In the genomic region with DNA sequence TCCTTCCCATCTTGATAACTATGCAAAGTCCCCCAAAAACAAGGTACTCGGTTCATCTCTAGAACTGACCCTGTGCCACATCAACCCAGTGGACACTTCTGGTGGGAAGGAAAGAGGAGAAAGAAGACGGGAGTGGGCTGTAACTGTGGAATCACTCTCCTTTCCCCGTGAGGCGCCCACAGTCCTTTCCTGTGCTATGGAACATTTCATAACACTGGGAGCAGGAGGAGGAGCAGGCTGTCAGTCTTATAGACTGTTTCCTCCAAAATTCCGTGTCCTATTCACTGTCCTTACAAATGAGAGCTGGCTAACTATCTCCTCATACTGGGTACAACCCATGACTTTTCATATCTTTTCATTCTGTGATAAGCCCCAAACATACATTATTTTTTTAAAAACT, we compare ENCODE assay signal across 18 cellular contexts. TPM values are rescaled to one million over a fixed set of nuclear protein-coding genes. Genes with fewer than 3 reads are reported as not detected.
DNase-seq lines count a peak whose midpoint lies in the region; ATAC-seq and TF ChIP-seq lines count a peak whose summit lies in the region.
"Had no signal": no experiment of that assay in that cellular context is flagged by ENCODE, and none has a peak within 500 bp of the region (broad histone marks: within the 10 kb centered on the region; RNA-seq: fewer than 3 reads in every experiment).

No MANE protein-coding gene starts in this region.

- WGBS in suprapubic skin: 85% methylated on average over 5 of the region's 5 CpGs

- TF ChIP-seq POLR2A in suprapubic skin (IDR thresholded peaks at IDR 0.05): no peak

- peaks cover 4% of the 10 kb centered on the region for H3K36me3 Mint-ChIP-seq in Calu3 (ENCODE audit: insufficient read depth, unreplicated experiment)
- peaks cover 13% of the 10 kb centered on the region for H3K36me3 Mint-ChIP-seq in neural progenitor cell
- H3K36me3 Mint-ChIP-seq: activated naive CD8-positive, alpha-beta T cell; natural killer cell had no signal

- no peak overlapping the region for H3K4me3 ChIP-seq in adipocyte (ENCODE audit: low read length)
- no peak overlapping the region for H3K4me3 ChIP-seq in fibroblast of pulmonary artery (replicated peaks; ENCODE audit: low read depth, low read length)
- no peak overlapping the region for H3K4me3 ChIP-seq in neural progenitor cell
- H3K4me3 ChIP-seq in suprapubic skin: no peak overlapping the region

- no TSS peak for BruUV-seq in Calu3 (replicated peaks; lab: Mats Ljungman, UMichigan)

- no peak for TF ChIP-seq EP300 in suprapubic skin (IDR thresholded peaks at IDR 0.05)

- H2AFZ ChIP-seq in neural progenitor cell (replicated peaks): no peak overlapping the region

- DNase-seq in Calu3 (no peak), adipocyte (ENCODE audit: low read depth) (peak; percentile 42), fibroblast of pulmonary artery (ENCODE audit: low read depth) (peak; percentile 29), neural progenitor cell (ENCODE audit: low spot score) (no peak), suprapubic skin (ENCODE audit: low spot score in 2 of 2) (no peak), cerebellar cortex (ENCODE audit: low spot score) (no peak), NCI-H1436 treated with DMSO at 0.1 percent for 48 hours (lab: John Stamatoyannopoulos, UW) (no peak)
- DNase-seq: activated CD4-positive, alpha-beta T cell treated with anti-CD3 and anti-CD28 coated beads for 4 hours; COR-L47; foreskin melanocyte; H9; natural killer cell; NCI-H1930; NCI-H510A; stimulated activated naive CD8-positive, alpha-beta T cell treated with anti-CD3 and anti-CD28 coated beads, Interleukin-15, amount 100 ng/mL, for 72 hours had no signal

- peaks cover 4% of the 10 kb centered on the region for H3K27me3 ChIP-seq in adipocyte (replicated peaks; ENCODE audit: control insufficient read depth, insufficient read depth, low read length)
- no peaks in the 10 kb centered on the region for H3K27me3 ChIP-seq in neural progenitor cell
- no peaks in the 10 kb centered on the region for H3K27me3 ChIP-seq in suprapubic skin

- no peak overlapping the region for H3K27ac ChIP-seq in neural progenitor cell
- no peak overlapping the region for H3K27ac ChIP-seq in suprapubic skin

- H3F3A ChIP-seq in neural progenitor cell (ENCODE audit: low read depth): peaks cover 19% of the 10 kb centered on the region

- CTCF ChIA-PET in Calu3 (lab: Charles Lee): interaction anchor here (0.6 to 0.8 kb wide), 3 partner anchors 12 to 22 kb away, joined by 3 to 5 read pairs (median 3); no protein-coding TSS in a partner anchor

- H3K9me3 Mint-ChIP-seq in Calu3 (ENCODE audit: low read depth, unreplicated experiment) (no peaks in the 10 kb centered on the region), neural progenitor cell (no peaks in the 10 kb centered on the region)
- H3K9me3 Mint-ChIP-seq: H9; natural killer cell; stimulated activated naive CD8-positive, alpha-beta T cell treated with anti-CD3 and anti-CD28 coated beads, Interleukin-15, amount 100 ng/mL, for 72 hours had no signal

- H3K4me1 Mint-ChIP-seq in Calu3 (ENCODE audit: low read depth, unreplicated experiment) (peaks cover 73% of the 10 kb centered on the region), neural progenitor cell (peaks cover 41% of the 10 kb centered on the region)
- H3K4me1 Mint-ChIP-seq: natural killer cell had no signal

- H3K79me2 ChIP-seq in neural progenitor cell (ENCODE audit: low read depth): no peaks in the 10 kb centered on the region

- H3K4me3 Mint-ChIP-seq in Calu3 (ENCODE audit: low read depth, unreplicated experiment): no peak overlapping the region
- H3K4me3 Mint-ChIP-seq in neural progenitor cell: peak overlapping the region; percentile 6
- H3K4me3 Mint-ChIP-seq: activated naive CD8-positive, alpha-beta T cell; H9; natural killer cell; stimulated activated naive CD8-positive, alpha-beta T cell treated with anti-CD3 and anti-CD28 coated beads, Interleukin-15, amount 100 ng/mL, for 72 hours had no signal

- no peak for ATAC-seq in GM19351 (IDR thresholded peaks at IDR 0.05; ENCODE audit: unreplicated experiment)
- ATAC-seq: natural killer cell; stimulated activated naive CD8-positive, alpha-beta T cell treated with anti-CD3 and anti-CD28 coated beads, Interleukin-15, amount 100 ng/mL, for 72 hours had no signal

- intact Hi-C loops in Calu3 (cut with micrococcal nuclease; ENCODE audit: unreplicated experiment): no loop called here

- H3K9ac ChIP-seq in adipocyte (ENCODE audit: low read length): no peak overlapping the region
- no peak overlapping the region for H3K9ac ChIP-seq in neural progenitor cell

- no peaks in the 10 kb centered on the region for H4K20me1 ChIP-seq in neural progenitor cell (ENCODE audit: low read depth)

- TF ChIP-seq CTCF in Calu3 (IDR thresholded peaks at IDR 0.05; ENCODE audit: unreplicated experiment) (no peak), fibroblast of pulmonary artery (IDR thresholded peaks at IDR 0.05; ENCODE audit: low read length, missing control alignments) (no peak), neural progenitor cell (IDR thresholded peaks at IDR 0.05) (no peak), suprapubic skin (IDR thresholded peaks at IDR 0.05) (no peak)

- H3K9me3 ChIP-seq in adipocyte (ENCODE audit: control insufficient read depth, low read length) (no peaks in the 10 kb centered on the region), neural progenitor cell (ENCODE audit: low read depth) (no peaks in the 10 kb centered on the region), suprapubic skin (no peaks in the 10 kb centered on the region)

- H3K36me3 ChIP-seq in adipocyte (ENCODE audit: control insufficient read depth, insufficient read depth, low read length, severe bottlenecking) (no peaks in the 10 kb centered on the region), neural progenitor cell (no peaks in the 10 kb centered on the region), suprapubic skin (no peaks in the 10 kb centered on the region)

- no peak overlapping the region for H3K4me2 ChIP-seq in neural progenitor cell

- H3K4me1 ChIP-seq in adipocyte (ENCODE audit: control insufficient read depth, insufficient read depth, low read length): peaks cover 45% of the 10 kb centered on the region
- H3K4me1 ChIP-seq in neural progenitor cell: peaks cover 24% of the 10 kb centered on the region
- peaks cover 26% of the 10 kb centered on the region for H3K4me1 ChIP-seq in suprapubic skin

- H3K27ac Mint-ChIP-seq in Calu3 (ENCODE audit: unreplicated experiment) (peak overlapping the region; percentile 18), neural progenitor cell (no peak overlapping the region)
- H3K27ac Mint-ChIP-seq: activated naive CD8-positive, alpha-beta T cell; H9; natural killer cell; progenitor cell of endocrine pancreas; stimulated activated naive CD8-positive, alpha-beta T cell treated with anti-CD3 and anti-CD28 coated beads, Interleukin-15, amount 100 ng/mL, for 72 hours had no signal

- H3K27me3 Mint-ChIP-seq in Calu3 (ENCODE audit: unreplicated experiment): no peaks in the 10 kb centered on the region
- peaks cover 4% of the 10 kb centered on the region for H3K27me3 Mint-ChIP-seq in neural progenitor cell (ENCODE audit: insufficient read depth, low read depth)
- H3K27me3 Mint-ChIP-seq: activated naive CD8-positive, alpha-beta T cell; progenitor cell of endocrine pancreas; stimulated activated naive CD8-positive, alpha-beta T cell treated with anti-CD3 and anti-CD28 coated beads, Interleukin-15, amount 100 ng/mL, for 72 hours had no signal

RNA-seq across cellular contexts. Expression of gene PLEKHA6, which starts 40.7 kb away (rescaled TPM):
- total RNA-seq in Calu3 (2022): 94.9 and 101 TPM in 2 replicates
- 0.58 and 1.5 TPM in 2 replicates for total RNA-seq in neural progenitor cell (ENCODE audit: low replicate concordance)
- total RNA-seq in suprapubic skin: 10 to 100 TPM in 3 of 4 donors, 1 to 10 TPM in 1; 3.7 to 15.4 (median 12.8) TPM

Comparison
In these comparisons a context has a peak if more than half of its experiments do, and no peak if none do; other contexts are left out.
1. DNase-seq: peak in adipocyte (single experiment) and fibroblast of pulmonary artery (single experiment); none in Calu3 (single experiment), neural progenitor cell (single experiment), suprapubic skin (0 of 2), cerebellar cortex (single experiment) and NCI-H1436 treated with DMSO at 0.1 percent for 48 hours (single experiment).